Comparison of ENCODE assay signal across 11 cellular contexts in genomic region chr6:53070808-53071207, GRCh38. TPM values are rescaled to one million over a fixed set of nuclear protein-coding genes. Genes with fewer than 3 reads are reported as not detected.
DNase-seq lines count a peak whose midpoint lies in the region; ATAC-seq lines count a peak whose summit lies in the region.
"Had no signal": no experiment of that assay in that cellular context is flagged by ENCODE, and none has a peak within 500 bp of the region (broad histone marks: within the 10 kb centered on the region; RNA-seq: fewer than 3 reads in every experiment).

No MANE protein-coding gene starts in this region.

- no peak for DNase-seq in activated CD4-positive, CD25-positive, alpha-beta regulatory T cell (lab: John Stamatoyannopoulos, UW)
- DNase-seq in naive B cell: no peak
- DNase-seq in cerebellar nuclear complex (lab: John Stamatoyannopoulos, UW): no peak
- DNase-seq in cerebellar cortex (ENCODE audit: low spot score): no peak
- DNase-seq in NCI-H748 (lab: John Stamatoyannopoulos, UW; ENCODE audit: unreplicated experiment): no peak
- DNase-seq: activated CD4-positive, alpha-beta T cell treated with anti-CD3 and anti-CD28 coated beads, Interleukin-2, amount 50 U/mL, for 4 hours; small intestine; trophoblast cell had no signal

- peaks cover 18 to 31% (median 31%) of the 10 kb centered on the region in 3 donors for H3K4me1 Mint-ChIP-seq in naive B cell

- H3K27ac Mint-ChIP-seq in naive B cell: no peak overlapping the region

- no peaks in the 10 kb centered on the region for H3K9me3 Mint-ChIP-seq in naive B cell

- peak overlapping the region in 1 of 8 donors; percentile 42 for H3K4me3 Mint-ChIP-seq in naive B cell

- ATAC-seq in activated CD4-positive, CD25-positive, alpha-beta regulatory T cell treated with anti-CD3 and anti-CD28 coated beads, Interleukin-2, amount 50 U/mL, for 24 hours: peak; percentile 94 to 97
- peak; percentile 51 for ATAC-seq in GM21526 (IDR thresholded peaks at IDR 0.05; ENCODE audit: low FRiP score, unreplicated experiment)
- peak; percentile 75 for ATAC-seq in HG03460 (IDR thresholded peaks at IDR 0.05; ENCODE audit: unreplicated experiment)
- peak; percentile 35 to 44 for ATAC-seq in naive B cell (ENCODE audit: low read depth in 2 of 2)

- peaks cover 10 to 22% of the 10 kb centered on the region in 2 donors for H3K36me3 Mint-ChIP-seq in naive B cell

- no peaks in the 10 kb centered on the region for H3K27me3 Mint-ChIP-seq in naive B cell

RNA-seq across cellular contexts. Expression of gene FBXO9, which starts 5.6 kb away (rescaled TPM):
- polyA plus RNA-seq in naive B cell (ENCODE audit: low read depth in 6 of 6): 10 to 100 TPM; 46.2 to 72.0 (median 51.8) TPM

RNA-seq across cellular contexts. Expression of gene CILK1, which starts 9.2 kb away (rescaled TPM):
- 1 to 10 TPM; 2.1 to 6.0 (median 4.8) TPM for polyA plus RNA-seq in naive B cell (ENCODE audit: low read depth in 6 of 6)

Comparison
In these comparisons a context has a peak if more than half of its experiments do, and no peak if none do; other contexts are left out.
1. ATAC-seq: peak in every context shown above with its lines; median percentile 96 in activated CD4-positive, CD25-positive, alpha-beta regulatory T cell treated with anti-CD3 and anti-CD28 coated beads, Interleukin-2, amount 50 U/mL, for 24 hours; 75 in HG03460; 51 in GM21526; 40 in naive B cell.